10 cellular contexts compared by ENCODE assay signal in genomic region chr20:24634855-24635254, GRCh38.
DNase-seq lines count a peak whose midpoint lies in the region; ATAC-seq and TF ChIP-seq lines count a peak whose summit lies in the region.
"Had no signal": no experiment of that assay in that cellular context is flagged by ENCODE, and none has a peak within 500 bp of the region (broad histone marks: within the 10 kb centered on the region; RNA-seq: fewer than 3 reads in every experiment).

No MANE protein-coding gene starts in this region.

- H3K4me3 ChIP-seq in ACC112 (ENCODE audit: low read depth, low read length) (no peak overlapping the region), WERI-Rb-1 (ENCODE audit: low read depth, low read length) (no peak overlapping the region)
- H3K4me3 ChIP-seq: adrenal gland had no signal

- H3K4me3 Mint-ChIP-seq in HFFc6 = peak overlapping the region; percentile 73
- H3K4me3 Mint-ChIP-seq in activated CD4-positive, alpha-beta T cell treated with anti-CD3 and anti-CD28 coated beads for 36 hours = no peak overlapping the region

- H3K36me3 Mint-ChIP-seq in HFFc6 (ENCODE audit: low read depth) = no peaks in the 10 kb centered on the region
- no peaks in the 10 kb centered on the region for H3K36me3 Mint-ChIP-seq in activated CD4-positive, alpha-beta T cell treated with anti-CD3 and anti-CD28 coated beads for 36 hours (ENCODE audit: low read depth)

- no peaks in the 10 kb centered on the region for H3K9me3 Mint-ChIP-seq in HFFc6
- H3K9me3 Mint-ChIP-seq in activated CD4-positive, alpha-beta T cell treated with anti-CD3 and anti-CD28 coated beads for 36 hours (ENCODE audit: low read depth) = no peaks in the 10 kb centered on the region

- CTCF ChIA-PET in activated CD4-positive, alpha-beta T cell treated with anti-CD3 and anti-CD28 coated beads for 36 hours (lab: Charles Lee) = no interaction called here

- H3K79me2 ChIP-seq in ACC112 (ENCODE audit: control insufficient read depth, insufficient read depth, low read length, unreplicated experiment) = no peaks in the 10 kb centered on the region

- TF ChIP-seq CTCF in HFFc6 (IDR thresholded peaks at IDR 0.05) (no peak), WERI-Rb-1 (IDR thresholded peaks at IDR 0.05; ENCODE audit: low read depth, low read length) (no peak)

- peak overlapping the region; percentile 97 for H3K27ac Mint-ChIP-seq in HFFc6
- H3K27ac Mint-ChIP-seq in activated CD4-positive, alpha-beta T cell treated with anti-CD3 and anti-CD28 coated beads for 36 hours = no peak overlapping the region

- no peaks in the 10 kb centered on the region for H3K27me3 ChIP-seq in ACC112 (ENCODE audit: insufficient read depth, low read length)
- H3K27me3 ChIP-seq in WERI-Rb-1 (ENCODE audit: insufficient read depth, low read depth, severe bottlenecking) = no peaks in the 10 kb centered on the region
- H3K27me3 ChIP-seq: adrenal gland had no signal

- DNase-seq in HFFc6 = peak; percentile 93
- DNase-seq in anterior cingulate cortex (lab: John Stamatoyannopoulos, UW) = peak in 54 of 58 donors; percentile 26 to 90 (median 64)
- peak; percentile 67 for DNase-seq in iPS-NIHi11 (ENCODE audit: low spot score)
- no peak for DNase-seq in RPMI8226
- DNase-seq in WERI-Rb-1 = no peak
- DNase-seq in activated CD4-positive, alpha-beta T cell treated with anti-CD3 and anti-CD28 coated beads for 36 hours = no peak

- no peaks in the 10 kb centered on the region for H3K9me3 ChIP-seq in WERI-Rb-1 (ENCODE audit: severe bottlenecking)
- H3K9me3 ChIP-seq: adrenal gland had no signal

- H3K27ac ChIP-seq in ACC112 (ENCODE audit: low read depth, low read length) (peak overlapping the region; percentile 48), WERI-Rb-1 (no peak overlapping the region)
- H3K27ac ChIP-seq: adrenal gland, KMS-11 had no signal

- intact Hi-C loops in activated CD4-positive, alpha-beta T cell treated with anti-CD3 and anti-CD28 coated beads for 36 hours (cut with DNase I, micrococcal nuclease) = no loop called here

- peak overlapping the region; percentile 75 for H2AFZ ChIP-seq in ACC112 (ENCODE audit: low read length, unreplicated experiment)

- H3K36me3 ChIP-seq in ACC112 (ENCODE audit: insufficient read depth, low read length) (no peaks in the 10 kb centered on the region), WERI-Rb-1 (no peaks in the 10 kb centered on the region; the same call in 1 of the 2 replicates)
- H3K36me3 ChIP-seq: adrenal gland had no signal

- ATAC-seq in HG03439 (IDR thresholded peaks at IDR 0.05; ENCODE audit: unreplicated experiment) = no peak
- no peak for ATAC-seq in activated CD4-positive, alpha-beta T cell treated with anti-CD3 and anti-CD28 coated beads for 36 hours

- POLR2A ChIA-PET in activated CD4-positive, alpha-beta T cell treated with anti-CD3 and anti-CD28 coated beads for 36 hours (lab: Charles Lee) = no interaction called here

- peaks cover 12% of the 10 kb centered on the region for H3K4me1 ChIP-seq in ACC112 (ENCODE audit: control insufficient read depth, insufficient read depth, low read length, unreplicated experiment)
- H3K4me1 ChIP-seq: adrenal gland had no signal

- H3K27me3 Mint-ChIP-seq in HFFc6 (ENCODE audit: insufficient read depth) = 0 out of 2 replicates have a peak, but pooled peaks cover 2% of the 10 kb centered on the region
- peaks cover 2% of the 10 kb centered on the region for H3K27me3 Mint-ChIP-seq in activated CD4-positive, alpha-beta T cell treated with anti-CD3 and anti-CD28 coated beads for 36 hours

- H3K4me1 Mint-ChIP-seq in HFFc6 (ENCODE audit: low read depth) = peaks cover 31% of the 10 kb centered on the region
- H3K4me1 Mint-ChIP-seq in activated CD4-positive, alpha-beta T cell treated with anti-CD3 and anti-CD28 coated beads for 36 hours = no peaks in the 10 kb centered on the region

Comparison
In these comparisons a context has a peak if more than half of its experiments do, and no peak if none do; other contexts are left out.
1. DNase-seq: peak in HFFc6 (single experiment), anterior cingulate cortex (54 of 58) and iPS-NIHi11 (single experiment); none in RPMI8226 (single experiment), WERI-Rb-1 (single experiment) and activated CD4-positive, alpha-beta T cell treated with anti-CD3 and anti-CD28 coated beads for 36 hours (single experiment).